20 cellular contexts compared by ENCODE assay signal in the genomic region with DNA sequence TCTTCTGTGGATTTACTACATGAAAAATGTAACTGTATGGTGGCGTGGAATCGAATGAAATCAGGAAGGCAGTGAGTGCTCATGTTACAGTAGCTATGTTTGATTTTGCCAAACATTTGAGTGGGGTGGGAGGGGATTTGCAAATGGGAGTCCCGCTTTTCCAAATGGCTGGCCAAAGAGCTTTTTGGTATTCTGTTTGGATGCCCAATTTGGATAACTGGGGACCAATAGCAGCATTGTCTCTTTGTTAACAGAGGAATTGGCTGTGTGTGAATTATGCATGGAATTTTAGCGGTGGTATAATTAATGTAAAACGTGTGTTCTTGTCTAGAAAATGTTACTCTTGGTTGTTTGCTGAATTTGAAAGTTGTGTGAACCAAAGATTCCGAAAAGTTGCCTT. TPM values are rescaled to one million over a fixed set of nuclear protein-coding genes. Genes with fewer than 3 reads are reported as not detected.
A peak's percentile ranks its signal among the peaks of the same experiment; 100 is the strongest.
DNase-seq lines count a peak whose midpoint lies in the region; ATAC-seq and TF ChIP-seq lines count a peak whose summit lies in the region.
"Had no signal": no experiment of that assay in that cellular context is flagged by ENCODE, and none has a peak within 500 bp of the region (broad histone marks: within the 10 kb centered on the region; RNA-seq: fewer than 3 reads in every experiment).

No MANE protein-coding gene starts in this region.

- H4K8ac ChIP-seq in H9 (replicated peaks; ENCODE audit: insufficient read length, low read depth, low read length) = no peak overlapping the region

- H3K23me2 ChIP-seq in H9 (ENCODE audit: insufficient read length, low read depth, low read length, poor library complexity, severe bottlenecking) = no peaks in the 10 kb centered on the region

- H4K91ac ChIP-seq in H9 (ENCODE audit: insufficient read length, low read depth, low read length) = no peak overlapping the region

- DNase-seq in H9 (no peak), mesothelial cell of epicardium (ENCODE audit: low spot score in 2 of 2, unreplicated experiment in 2 of 2) (no peak), hippocampal formation (lab: John Stamatoyannopoulos, UW) (no peak)
- no peak for DNase-seq in stimulated activated naive B cell treated with anti-CD40 and anti-IgM and Interleukin-4, amounts not matched to agents 10 μg/mL and 1 μg/mL and 100 μg/mL, for 72 hours
- DNase-seq in naive thymus-derived CD4-positive, alpha-beta T cell = no peak
- DNase-seq: BE2C; CD4-positive, alpha-beta T cell; DMS79; NCI-H1105; NCI-H1694; NCI-H510A treated with DMSO at 0.1 percent for 48 hours; NCI-H82; PC-3 had no signal

- H3K36me3 ChIP-seq in naive thymus-derived CD4-positive, alpha-beta T cell (ENCODE audit: control insufficient read depth in 2 of 3, insufficient read depth in 3 of 3, low read length in 3 of 3) = peaks cover 21 to 90% (median 39%) of the 10 kb centered on the region in 3 experiments

- H3K4me3 ChIP-seq in naive thymus-derived CD4-positive, alpha-beta T cell (ENCODE audit: low read length) = no peak overlapping the region

- H3K4me1 Mint-ChIP-seq in H9 = peaks cover 35 to 40% of the 10 kb centered on the region in 2 experiments
- peaks cover 56% of the 10 kb centered on the region for H3K4me1 Mint-ChIP-seq in mesothelial cell of epicardium
- peaks cover 19 to 25% of the 10 kb centered on the region in 2 donors for H3K4me1 Mint-ChIP-seq in stimulated activated naive B cell treated with anti-CD40 and anti-IgM and Interleukin-4, amounts not matched to agents 10 μg/mL and 1 μg/mL and 100 μg/mL, for 72 hours
- peaks cover 40 to 81% (median 57%) of the 10 kb centered on the region in 7 donors for H3K4me1 Mint-ChIP-seq in naive thymus-derived CD4-positive, alpha-beta T cell

- no peak overlapping the region for H2BK15ac ChIP-seq in H9 (ENCODE audit: low read depth, low read length)

- no peak overlapping the region for H3K4ac ChIP-seq in H9 (ENCODE audit: low read depth, low read length)

- no peak for ATAC-seq in stimulated activated naive B cell treated with anti-CD40 and anti-IgM and Interleukin-4, amounts not matched to agents 10 μg/mL and 1 μg/mL and 100 μg/mL, for 72 hours (replicated peaks)
- no peak for ATAC-seq in naive thymus-derived CD4-positive, alpha-beta T cell
- ATAC-seq in HG02763 (IDR thresholded peaks at IDR 0.05; ENCODE audit: unreplicated experiment) = no peak
- ATAC-seq: HCT116, PC-3 had no signal

- no peak overlapping the region for H2BK5ac ChIP-seq in H9 (ENCODE audit: insufficient read length, low read length)

- H3K36me3 Mint-ChIP-seq in H9 (ENCODE audit: insufficient read depth in 1 of 3, low read depth in 3 of 3) (peaks cover 38 to 78% (median 65%) of the 10 kb centered on the region in 3 experiments; a peak in 6 of 7 replicates), mesothelial cell of epicardium (peaks cover 31% of the 10 kb centered on the region)
- H3K36me3 Mint-ChIP-seq in stimulated activated naive B cell treated with anti-CD40 and anti-IgM and Interleukin-4, amounts not matched to agents 10 μg/mL and 1 μg/mL and 100 μg/mL, for 72 hours = peaks cover 40 to 52% of the 10 kb centered on the region in 2 donors
- peaks cover 16 to 60% (median 31%) of the 10 kb centered on the region in 5 donors for H3K36me3 Mint-ChIP-seq in naive thymus-derived CD4-positive, alpha-beta T cell
- H3K36me3 Mint-ChIP-seq: IgD-negative memory B cell had no signal

- no peaks in the 10 kb centered on the region for H3K27me3 Mint-ChIP-seq in H9 (ENCODE audit: low read depth)
- H3K27me3 Mint-ChIP-seq in mesothelial cell of epicardium (ENCODE audit: low read depth) = no peaks in the 10 kb centered on the region
- no peaks in the 10 kb centered on the region for H3K27me3 Mint-ChIP-seq in stimulated activated naive B cell treated with anti-CD40 and anti-IgM and Interleukin-4, amounts not matched to agents 10 μg/mL and 1 μg/mL and 100 μg/mL, for 72 hours
- H3K27me3 Mint-ChIP-seq in naive thymus-derived CD4-positive, alpha-beta T cell = no peaks in the 10 kb centered on the region
- H3K27me3 Mint-ChIP-seq: CD4-positive, alpha-beta T cell; IgD-negative memory B cell had no signal

- H4K20me1 ChIP-seq in H9 (ENCODE audit: control insufficient read depth, insufficient read depth, insufficient read length) = no peaks in the 10 kb centered on the region

- 100% methylated on average over 2 of the region's 6 CpGs for WGBS in H9 (ENCODE audit: extremely low coverage, insufficient read length, low lambda C conversion rate)

- POLR2A ChIA-PET in naive thymus-derived CD4-positive, alpha-beta T cell (lab: Charles Lee) = interaction anchor here (0.7 to 1.0 kb wide), 4 partner anchors 11 to 20 kb away, joined by 3 to 4 read pairs (median 4); partner anchors contain the start of gene HNRNPM

- CTCF ChIA-PET in naive thymus-derived CD4-positive, alpha-beta T cell (lab: Charles Lee) = interaction anchor here (1.1 to 2.2 kb wide), 4 partner anchors 10 to 118 kb away, joined by 3 to 6 read pairs (median 4); no protein-coding TSS in a partner anchor

- no peak overlapping the region for H2AFZ ChIP-seq in H9 (ENCODE audit: low read length)

- H3K27me3 ChIP-seq in H9 (ENCODE audit: insufficient read depth, low read length) = no peaks in the 10 kb centered on the region
- H3K27me3 ChIP-seq in naive thymus-derived CD4-positive, alpha-beta T cell (ENCODE audit: control insufficient read depth in 2 of 2, insufficient read depth in 2 of 2, low read length in 2 of 2) = no peaks in the 10 kb centered on the region
- H3K27me3 ChIP-seq: BE2C had no signal

- no peak overlapping the region for H2BK20ac ChIP-seq in H9 (ENCODE audit: low read depth, low read length, poor library complexity, severe bottlenecking)

- H3K18ac ChIP-seq in H9 (ENCODE audit: insufficient read length, low read depth, low read length) = no peak overlapping the region

- H3K23ac ChIP-seq in H9 (ENCODE audit: insufficient read length, low read depth, low read length) = no peak overlapping the region

- H3K4me1 ChIP-seq in H9 (ENCODE audit: insufficient read depth, low read length) = peaks cover 2% of the 10 kb centered on the region; the same call in 1 of the 2 replicates
- peaks cover 5 to 6% of the 10 kb centered on the region in 2 donors for H3K4me1 ChIP-seq in naive thymus-derived CD4-positive, alpha-beta T cell (ENCODE audit: control insufficient read depth in 2 of 2, insufficient read depth in 2 of 2, low read length in 2 of 2)
- H3K4me1 ChIP-seq: BE2C had no signal

- no peak overlapping the region for H2AK5ac ChIP-seq in H9 (ENCODE audit: insufficient read length, low read length)

- H4K5ac ChIP-seq in H9 (ENCODE audit: insufficient read length, low read depth, low read length) = no peak overlapping the region

- H3K79me2 ChIP-seq in H9 (ENCODE audit: insufficient read depth, low read length) = peaks cover 56% of the 10 kb centered on the region

- H2BK12ac ChIP-seq in H9 (ENCODE audit: insufficient read length, low read depth, low read length) = no peak overlapping the region

- no peak overlapping the region for H3K56ac ChIP-seq in H9 (ENCODE audit: insufficient read length, low read depth, low read length)

- H3K4me2 ChIP-seq in H9 (ENCODE audit: insufficient read depth, insufficient read length, low read length) = no peak overlapping the region

- TF ChIP-seq CTCF in H9 (conservative IDR thresholded peaks at IDR 0.05) = no peak
- no peak for TF ChIP-seq CTCF in mesothelial cell of epicardium (IDR thresholded peaks at IDR 0.05; ENCODE audit: unreplicated experiment)

- no peak overlapping the region for H3K14ac ChIP-seq in H9 (ENCODE audit: insufficient read depth, low read length)

- H3K4me3 Mint-ChIP-seq in H9 = no peak overlapping the region
- no peak overlapping the region for H3K4me3 Mint-ChIP-seq in mesothelial cell of epicardium
- no peak overlapping the region for H3K4me3 Mint-ChIP-seq in stimulated activated naive B cell treated with anti-CD40 and anti-IgM and Interleukin-4, amounts not matched to agents 10 μg/mL and 1 μg/mL and 100 μg/mL, for 72 hours
- H3K4me3 Mint-ChIP-seq in naive thymus-derived CD4-positive, alpha-beta T cell = no peak overlapping the region
- H3K4me3 Mint-ChIP-seq: CD4-positive, alpha-beta T cell; IgD-negative memory B cell had no signal

- H2BK120ac ChIP-seq in H9 (ENCODE audit: low read depth, low read length, poor library complexity, severe bottlenecking) = no peak overlapping the region

- H3K9me3 ChIP-seq in H9 (ENCODE audit: control insufficient read depth, low read depth, low read length) = no peaks in the 10 kb centered on the region
- no peaks in the 10 kb centered on the region for H3K9me3 ChIP-seq in naive thymus-derived CD4-positive, alpha-beta T cell (ENCODE audit: control insufficient read depth in 2 of 3, low read length in 3 of 3)
- H3K9me3 ChIP-seq: BE2C had no signal

- H3K9me3 Mint-ChIP-seq in H9 = no peaks in the 10 kb centered on the region
- no peaks in the 10 kb centered on the region for H3K9me3 Mint-ChIP-seq in mesothelial cell of epicardium
- no peaks in the 10 kb centered on the region for H3K9me3 Mint-ChIP-seq in stimulated activated naive B cell treated with anti-CD40 and anti-IgM and Interleukin-4, amounts not matched to agents 10 μg/mL and 1 μg/mL and 100 μg/mL, for 72 hours
- no peaks in the 10 kb centered on the region for H3K9me3 Mint-ChIP-seq in naive thymus-derived CD4-positive, alpha-beta T cell
- H3K9me3 Mint-ChIP-seq: CD4-positive, alpha-beta T cell; IgD-negative memory B cell had no signal

- H3K27ac ChIP-seq in H9 (ENCODE audit: insufficient read length, low read depth, low read length) = no peak overlapping the region
- H3K27ac ChIP-seq in angular gyrus (ENCODE audit: low read depth, low read length) = peak overlapping the region; percentile 19
- no peak overlapping the region for H3K27ac ChIP-seq in naive thymus-derived CD4-positive, alpha-beta T cell (ENCODE audit: low read depth, low read length)
- H3K27ac ChIP-seq: HL-60 had no signal

- peaks cover 14% of the 10 kb centered on the region for H3K79me1 ChIP-seq in H9 (ENCODE audit: insufficient read depth, low read depth, low read length, poor library complexity, severe bottlenecking)

- intact Hi-C loops in naive thymus-derived CD4-positive, alpha-beta T cell (cut with micrococcal nuclease) = no loop called here

- no peak overlapping the region for H3T11ph ChIP-seq in H9 (ENCODE audit: low read length)

- H3K27ac Mint-ChIP-seq in H9 (peak overlapping the region in 2 of 3 experiments; percentile 11 to 65; a peak in 3 of 7 replicates), mesothelial cell of epicardium (peak overlapping the region; percentile 78)
- H3K27ac Mint-ChIP-seq in stimulated activated naive B cell treated with anti-CD40 and anti-IgM and Interleukin-4, amounts not matched to agents 10 μg/mL and 1 μg/mL and 100 μg/mL, for 72 hours = peak overlapping the region; percentile 40
- H3K27ac Mint-ChIP-seq in naive thymus-derived CD4-positive, alpha-beta T cell = peak overlapping the region in 1 of 9 donors; percentile 34
- H3K27ac Mint-ChIP-seq: CD4-positive, alpha-beta T cell had no signal

- no peak overlapping the region for H3K9ac ChIP-seq in H9 (ENCODE audit: extremely low read depth, insufficient read length, low read length)

RNA-seq across cellular contexts. Expression of gene HNRNPM, which starts 17.8 kb away (rescaled TPM):
- 458 and 468 TPM in 2 replicates for total RNA-seq in H9 (2021)
- 249 to 259 TPM (median 252 TPM) in 3 replicates for total RNA-seq in mesothelial cell of epicardium
- 100 to 1,000 TPM; 175 to 280 (median 272) TPM for total RNA-seq in naive thymus-derived CD4-positive, alpha-beta T cell
- polyA plus RNA-seq in naive thymus-derived CD4-positive, alpha-beta T cell = 100 to 1,000 TPM; 210 to 378 TPM

RNA-seq across cellular contexts. Expression of gene PRAM1, which starts 39.8 kb away (rescaled TPM):
- total RNA-seq in H9 (2021) (0.44 TPM in 2 replicates), mesothelial cell of epicardium (0.70 to 1.2 TPM (median 0.94 TPM) in 3 replicates)
- 10 to 100 TPM in 2 of 5 experiments, 1 to 10 TPM in 3; 1.1 to 82.8 (median 3.9) TPM for total RNA-seq in naive thymus-derived CD4-positive, alpha-beta T cell
- under 1 TPM; 0.12 to 0.34 TPM for polyA plus RNA-seq in naive thymus-derived CD4-positive, alpha-beta T cell
- total RNA-seq: LHCN-M2, PC-3 had no signal
- polyA plus RNA-seq: AG04450, IgD-negative memory B cell had no signal

RNA-seq across cellular contexts. Expression of gene MARCHF2, which starts 49.5 kb away (rescaled TPM):
- total RNA-seq in H9 (2021) = 23.1 and 27.5 TPM in 2 replicates
- 20.7 to 21.4 TPM (median 21.4 TPM) in 3 replicates for total RNA-seq in mesothelial cell of epicardium
- 10 to 100 TPM; 18.0 to 42.1 (median 23.4) TPM for total RNA-seq in naive thymus-derived CD4-positive, alpha-beta T cell
- polyA plus RNA-seq in naive thymus-derived CD4-positive, alpha-beta T cell = 10 to 100 TPM; 23.2 to 41.4 TPM

RNA-seq across cellular contexts. Expression of gene ZNF414, which starts 51.4 kb away (rescaled TPM):
- total RNA-seq in H9 (2021) (29.3 and 38.1 TPM in 2 replicates), mesothelial cell of epicardium (33.5 to 37.1 TPM (median 35.5 TPM) in 3 replicates)
- 10 to 100 TPM; 36.0 to 69.2 (median 60.8) TPM for total RNA-seq in naive thymus-derived CD4-positive, alpha-beta T cell
- polyA plus RNA-seq in naive thymus-derived CD4-positive, alpha-beta T cell = 10 to 100 TPM; 20.2 to 25.4 TPM
